10 cellular contexts compared by ENCODE assay signal in the genomic region with DNA sequence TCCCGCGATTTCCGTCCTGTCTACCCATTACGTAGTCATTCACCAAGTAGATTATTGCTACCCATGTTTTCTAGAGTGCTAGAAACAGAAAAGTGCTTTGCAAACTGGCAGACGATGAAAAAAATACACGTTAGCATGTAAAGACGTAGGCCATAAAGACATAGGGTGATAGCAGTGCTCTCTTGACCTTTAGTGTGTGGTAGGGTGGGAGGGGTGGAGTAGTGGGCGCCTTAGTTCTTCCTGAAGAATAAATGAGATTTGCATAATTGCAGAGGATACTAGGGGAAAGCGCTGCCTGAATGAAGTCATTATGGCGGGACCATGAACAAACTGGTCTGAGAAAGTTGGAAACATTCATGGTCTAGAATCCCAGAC. TPM values are rescaled to one million over a fixed set of nuclear protein-coding genes. Genes with fewer than 3 reads are reported as not detected.
A peak's percentile ranks its signal among the peaks of the same experiment; 100 is the strongest.
DNase-seq lines count a peak whose midpoint lies in the region; TF ChIP-seq lines count a peak whose summit lies in the region.
"Had no signal": no experiment of that assay in that cellular context is flagged by ENCODE, and none has a peak within 500 bp of the region (broad histone marks: within the 10 kb centered on the region; RNA-seq: fewer than 3 reads in every experiment).

No MANE protein-coding gene starts in this region.

- peak overlapping the region; percentile 80 for H3K4me2 ChIP-seq in fibroblast of lung (ENCODE audit: extremely low read depth, insufficient read depth, low read length)

- H3K4me1 ChIP-seq in SJCRH30 (no peaks in the 10 kb centered on the region), fibroblast of lung (ENCODE audit: control insufficient read depth, extremely low read depth, insufficient read depth, low read length) (no peaks in the 10 kb centered on the region)

- no peaks in the 10 kb centered on the region for H3K79me2 ChIP-seq in fibroblast of lung (ENCODE audit: control insufficient read depth, insufficient read depth, low read length)

- H3K27me3 ChIP-seq in SJCRH30, result no peaks in the 10 kb centered on the region
- H3K27me3 ChIP-seq in fibroblast of lung (ENCODE audit: control insufficient read depth, insufficient read depth, low read length), result no peaks in the 10 kb centered on the region

- H3K27ac ChIP-seq in SJCRH30, result no peak overlapping the region
- no peak overlapping the region for H3K27ac ChIP-seq in fibroblast of lung (ENCODE audit: insufficient read depth, low read length)

- TF ChIP-seq POLR2A in lower leg skin (IDR thresholded peaks at IDR 0.05), result no peak

- no peaks in the 10 kb centered on the region for H4K20me1 ChIP-seq in fibroblast of lung (ENCODE audit: control insufficient read depth, extremely low read depth, insufficient read depth, low read length)

- no peak for DNase-seq in GM12864 (ENCODE audit: low read depth)
- no peak for DNase-seq in SJCRH30
- no peak for DNase-seq in fibroblast of lung (ENCODE audit: low read depth in 2 of 2)
- no peak for DNase-seq in retinal pigment epithelial cell (ENCODE audit: low read depth)
- no peak for DNase-seq in HPDE6-E6E7 (ENCODE audit: extremely low spot score)
- DNase-seq in OCI-M1 (lab: John Stamatoyannopoulos, UW), result no peak
- DNase-seq in mucosa of gallbladder (ENCODE audit: low spot score), result no peak
- no peak for DNase-seq in lower leg skin (ENCODE audit: low spot score in 2 of 2)
- DNase-seq: cerebellar nuclear complex, NCI-H748 treated with DMSO at 0.1 percent for 48 hours had no signal

- no peak overlapping the region for H3K9ac ChIP-seq in fibroblast of lung (ENCODE audit: insufficient read depth, low read length)

- H3K4me3 ChIP-seq in GM12864 (ENCODE audit: low read depth, low read length), result peak overlapping the region; percentile 87
- peak overlapping the region; percentile 68; the same call in 1 of the 2 replicates for H3K4me3 ChIP-seq in SJCRH30
- H3K4me3 ChIP-seq in fibroblast of lung (replicated peaks in 1 of 4; ENCODE audit: control extremely low read depth in 1 of 4, insufficient read depth in 1 of 4, low read depth in 3 of 4, low read length in 4 of 4), result peak overlapping the region; percentile 65 to 79 (median 70)
- peak overlapping the region; percentile 68 for H3K4me3 ChIP-seq in retinal pigment epithelial cell (ENCODE audit: low read length)
- H3K4me3 ChIP-seq in lower leg skin (ENCODE audit: low read depth, poor library complexity, severe bottlenecking), result no peak overlapping the region

- intact Hi-C loops in lower leg skin (cut with DNase I; ENCODE audit: low total_unique reads), result no loop called here

- TF ChIP-seq CTCF in GM12864 (IDR thresholded peaks at IDR 0.05; ENCODE audit: low read depth, low read length, missing control alignments), result no peak
- no peak for TF ChIP-seq CTCF in fibroblast of lung (conservative IDR thresholded peaks at IDR 0.05 in 1 of 2, IDR thresholded peaks at IDR 0.05 in 1 of 2; ENCODE audit: low read depth in 1 of 2, low read length in 2 of 2)
- no peak for TF ChIP-seq CTCF in retinal pigment epithelial cell (conservative IDR thresholded peaks at IDR 0.05; ENCODE audit: low read depth, low read length)
- TF ChIP-seq CTCF in lower leg skin (IDR thresholded peaks at IDR 0.05), result no peak

- WGBS in lower leg skin, 2 donors, result 77 to 80% methylated on average over 10 of the region's 10 CpGs

- H3K36me3 ChIP-seq in SJCRH30 (no peaks in the 10 kb centered on the region), fibroblast of lung (ENCODE audit: control insufficient read depth, insufficient read depth, low read length) (no peaks in the 10 kb centered on the region)

- H2AFZ ChIP-seq in fibroblast of lung (ENCODE audit: low read length), result peak overlapping the region; percentile 84

- H3K9me3 ChIP-seq in SJCRH30 (replicated peaks) (no peaks in the 10 kb centered on the region), fibroblast of lung (ENCODE audit: control insufficient read depth, insufficient read depth, low read depth, low read length) (no peaks in the 10 kb centered on the region)

RNA-seq across cellular contexts. Expression of gene ZNF485, which starts 0.9 kb away (rescaled TPM):
- 2.2 and 2.9 TPM in 2 replicates for total RNA-seq in SJCRH30 (2014; rRNA removed; shearing (Covaris generic))
- total RNA-seq in fibroblast of lung, result 3.3 and 3.5 TPM in 2 replicates
- polyA plus RNA-seq in fibroblast of lung, result 1.4 and 1.8 TPM in 2 replicates
- 0.98 and 1.1 TPM in 2 replicates for polyA plus RNA-seq in fibroblast of lung (2012)
- polyA minus RNA-seq in fibroblast of lung (ENCODE audit: low replicate concordance), result 2.8 TPM in 1 of 2 replicates, not detected in the other
- 3.3 TPM for total RNA-seq in mucosa of gallbladder
- total RNA-seq in lower leg skin, result 1 to 10 TPM; 2.4 to 7.9 (median 4.7) TPM

RNA-seq across cellular contexts. Expression of gene ZNF239, which starts 32.8 kb away (rescaled TPM):
- not detected in 2 replicates for total RNA-seq in SJCRH30 (2014; rRNA removed; shearing (Covaris generic))
- 6.2 and 7.8 TPM in 2 replicates for total RNA-seq in fibroblast of lung
- polyA plus RNA-seq in fibroblast of lung, result 3.8 and 5.4 TPM in 2 replicates
- polyA plus RNA-seq in fibroblast of lung (2012), result 2.5 and 3.7 TPM in 2 replicates
- 3.4 and 4.9 TPM in 2 replicates for polyA minus RNA-seq in fibroblast of lung (ENCODE audit: low replicate concordance)
- total RNA-seq in mucosa of gallbladder, result 3.3 TPM
- total RNA-seq in lower leg skin, result 1 to 10 TPM in 1 of 4 donors, under 1 TPM in 3; 0.23 to 1.1 (median 0.72) TPM

RNA-seq across cellular contexts. Expression of gene ZNF32, which starts 41.5 kb away (rescaled TPM):
- 12.0 and 14.8 TPM in 2 replicates for total RNA-seq in SJCRH30 (2014; rRNA removed; shearing (Covaris generic))
- total RNA-seq in fibroblast of lung (60.1 and 61.9 TPM in 2 replicates), mucosa of gallbladder (46.2 TPM), lower leg skin (10 to 100 TPM; 27.3 to 36.8 (median 33.4) TPM)
- polyA plus RNA-seq in fibroblast of lung, result 30.6 and 31.2 TPM in 2 replicates
- 23.3 and 27.1 TPM in 2 replicates for polyA plus RNA-seq in fibroblast of lung (2012)
- polyA minus RNA-seq in fibroblast of lung (ENCODE audit: low replicate concordance), result 4.0 and 7.3 TPM in 2 replicates
